19 cellular contexts compared by ENCODE assay signal in the genomic region with DNA sequence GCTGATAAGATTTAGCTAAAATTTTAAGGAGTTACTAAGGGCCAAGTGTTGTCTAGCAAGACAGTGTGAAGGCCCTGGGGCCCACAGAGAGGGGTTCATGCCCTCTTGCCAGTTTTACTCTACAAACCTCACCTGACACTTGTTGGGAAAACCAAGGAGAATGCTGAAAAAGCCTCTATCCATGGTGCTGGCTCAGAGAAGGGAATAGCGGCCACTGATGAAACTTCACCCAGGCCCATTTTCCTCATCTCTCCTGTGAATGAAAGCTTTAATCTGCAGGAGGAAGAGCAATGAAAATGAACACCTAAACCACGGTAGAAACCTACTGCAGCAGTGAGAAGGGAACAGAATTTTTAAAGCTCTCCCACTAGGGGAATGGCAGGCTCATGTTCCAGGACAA.
DNase-seq lines count a peak whose midpoint lies in the region; ATAC-seq, FAIRE-seq and TF ChIP-seq lines count a peak whose summit lies in the region.
"Had no signal": no experiment of that assay in that cellular context is flagged by ENCODE, and none has a peak within 500 bp of the region (broad histone marks: within the 10 kb centered on the region; RNA-seq: fewer than 3 reads in every experiment).

No MANE protein-coding gene starts in this region.

- no peaks in the 10 kb centered on the region for H3K79me2 ChIP-seq in GM23338 (replicated peaks; ENCODE audit: insufficient read depth)

- H3K9me3 Mint-ChIP-seq in GM23338: peaks cover 29% of the 10 kb centered on the region
- H3K9me3 Mint-ChIP-seq in activated T-cell treated with anti-CD3 and anti-CD28 coated beads, Interleukin-2, amount 50 U/mL, for 24 hours: peaks cover 3% of the 10 kb centered on the region

- H3K4me1 Mint-ChIP-seq in GM23338: no peaks in the 10 kb centered on the region; the same call in 2 of the 3 replicates
- H3K4me1 Mint-ChIP-seq in activated T-cell treated with anti-CD3 and anti-CD28 coated beads, Interleukin-2, amount 50 U/mL, for 24 hours (ENCODE audit: low read depth): no peaks in the 10 kb centered on the region
- H3K4me1 Mint-ChIP-seq: CD14-positive monocyte had no signal

- no peak for TF ChIP-seq EP300 in A549 (IDR thresholded peaks at IDR 0.05)

- H3K9me2 ChIP-seq in GM23338 (ENCODE audit: insufficient read depth): no peaks in the 10 kb centered on the region

- CTCF ChIA-PET in A549 (lab: Yijun Ruan, JAX): no interaction called here

- 22% methylated on average over 2 of the region's 2 CpGs for WGBS in A549 (ENCODE audit: missing lambda C conversion rate)

- TF ChIP-seq POLR2A in A549 (IDR thresholded peaks at IDR 0.05; ENCODE audit: low read length): no peak

- TF ChIP-seq RAD21 in A549 (conservative IDR thresholded peaks at IDR 0.05 in 1 of 2, IDR thresholded peaks at IDR 0.05 in 1 of 2): no peak

- H3K4me1 ChIP-seq in A549: no peaks in the 10 kb centered on the region
- H3K4me1 ChIP-seq in GM23338 (ENCODE audit: insufficient read depth): no peaks in the 10 kb centered on the region
- H3K4me1 ChIP-seq: BE2C had no signal

- H3K36me3 Mint-ChIP-seq in GM23338 (ENCODE audit: low read depth): peaks cover 5% of the 10 kb centered on the region; the same call in 1 of the 3 replicates
- no peaks in the 10 kb centered on the region for H3K36me3 Mint-ChIP-seq in activated T-cell treated with anti-CD3 and anti-CD28 coated beads, Interleukin-2, amount 50 U/mL, for 24 hours (ENCODE audit: low read depth)
- H3K36me3 Mint-ChIP-seq: CD14-positive monocyte; CD8-positive, alpha-beta T cell had no signal

- DNase-seq in A549 (ENCODE audit: low read depth in 1 of 2, low spot score in 1 of 2): no peak
- DNase-seq in GM23338 (ENCODE audit: low spot score): peak; percentile 13
- peak; percentile 7 for DNase-seq in iPS-NIHi11 (ENCODE audit: low spot score)
- no peak for DNase-seq in EL
- DNase-seq in NCI-H1694 (lab: John Stamatoyannopoulos, UW): no peak
- no peak for DNase-seq in activated T-cell treated with anti-CD3 and anti-CD28 coated beads, Interleukin-2, amount 50 U/mL, for 24 hours
- DNase-seq: BE2C; CD8-positive, alpha-beta T cell; COR-L47; DMS153; DMS79 treated with DMSO at 0.1 percent for 48 hours; GDM1; HCEC 1CT; KBM-7 had no signal

- H3K27me3 Mint-ChIP-seq in GM23338 (ENCODE audit: insufficient read depth, low read depth, poor library complexity): peaks cover 3% of the 10 kb centered on the region
- H3K27me3 Mint-ChIP-seq in activated T-cell treated with anti-CD3 and anti-CD28 coated beads, Interleukin-2, amount 50 U/mL, for 24 hours: peaks cover 3% of the 10 kb centered on the region

- H3K27ac ChIP-seq in A549: no peak overlapping the region
- H3K27ac ChIP-seq in GM23338 (ENCODE audit: low read depth): no peak overlapping the region

- TF ChIP-seq CTCF in A549 (IDR thresholded peaks at IDR 0.05) (no peak), GM23338 (conservative IDR thresholded peaks at IDR 0.05; ENCODE audit: low read depth in 2 of 2) (no peak)

- no peaks in the 10 kb centered on the region for H3F3A ChIP-seq in GM23338 (replicated peaks; ENCODE audit: low read depth)

- no peaks in the 10 kb centered on the region for H4K20me1 ChIP-seq in GM23338 (replicated peaks; ENCODE audit: insufficient read depth)

- H3K4me3 ChIP-seq in A549 (no peak overlapping the region), GM23338 (no peak overlapping the region)

- H2AFZ ChIP-seq in GM23338: no peak overlapping the region

- H3K9me3 ChIP-seq in A549: no peaks in the 10 kb centered on the region; the same call in 2 of the 3 replicates
- H3K9me3 ChIP-seq: BE2C had no signal

- H3K27me3 ChIP-seq in GM23338 (ENCODE audit: insufficient read depth): no peaks in the 10 kb centered on the region
- H3K27me3 ChIP-seq: BE2C had no signal

- ATAC-seq in A549 (no peak), GM23338 (no peak), HG03175 (IDR thresholded peaks at IDR 0.05; ENCODE audit: unreplicated experiment) (no peak)
- ATAC-seq: CD8-positive, alpha-beta T cell had no signal

- no peak overlapping the region for H3K27ac Mint-ChIP-seq in GM23338
- no peak overlapping the region for H3K27ac Mint-ChIP-seq in activated T-cell treated with anti-CD3 and anti-CD28 coated beads, Interleukin-2, amount 50 U/mL, for 24 hours
- H3K27ac Mint-ChIP-seq: CD14-positive monocyte; CD8-positive, alpha-beta T cell had no signal

- H3K4me2 ChIP-seq in A549: no peak overlapping the region
- no peak overlapping the region for H3K4me2 ChIP-seq in GM23338

- POLR2A ChIA-PET in A549 (lab: Yijun Ruan, JAX): no interaction called here

- FAIRE-seq in A549 (lab: Jason Lieb, UNC): no peak
- FAIRE-seq: A204.1, D721Med had no signal

- H3K4me3 Mint-ChIP-seq in GM23338: no peak overlapping the region
- H3K4me3 Mint-ChIP-seq in activated T-cell treated with anti-CD3 and anti-CD28 coated beads, Interleukin-2, amount 50 U/mL, for 24 hours: no peak overlapping the region
- H3K4me3 Mint-ChIP-seq: CD14-positive monocyte; CD8-positive, alpha-beta T cell had no signal

- H3K36me3 ChIP-seq in GM23338 (ENCODE audit: insufficient read depth): no peaks in the 10 kb centered on the region
- H3K36me3 ChIP-seq: BE2C had no signal

TF ChIP-seq in A549, 52 proteins besides CTCF, POLR2A, EP300 and RAD21 (continues in another document):
- TF ChIP-seq RCOR1 (IDR thresholded peaks at IDR 0.05; ENCODE audit: low read depth, low read length) (no peak), EHF (CRISPR knock-in tag; IDR thresholded peaks at IDR 0.05) (no peak), ESRRA (IDR thresholded peaks at IDR 0.05; ENCODE audit: borderline replicate concordance, low read length) (no peak)

TF ChIP-seq in GM23338, 12 proteins besides CTCF, POLR2A, EP300 and RAD21:
- TF ChIP-seq REST (IDR thresholded peaks at IDR 0.05; ENCODE audit: unreplicated experiment) (peak; percentile 75), NANOG (IDR thresholded peaks at IDR 0.05; ENCODE audit: borderline replicate concordance) (no peak)

TF ChIP-seq in PFSK-1, 5 proteins besides CTCF, POLR2A, EP300 and RAD21:
- peak; percentile 55 to 90; a peak in 3 of 4 replicates for TF ChIP-seq REST (IDR thresholded peaks at IDR 0.05; ENCODE audit: insufficient read depth in 1 of 2, low read depth in 2 of 2, low read length in 2 of 2)
- TF ChIP-seq SIN3A (IDR thresholded peaks at IDR 0.05; ENCODE audit: borderline replicate concordance, insufficient read depth, low read length): no peak

Comparison
In these comparisons a context has a peak if more than half of its experiments do, and no peak if none do; other contexts are left out.
1. DNase-seq: peak in GM23338 (single experiment) and iPS-NIHi11 (single experiment); none in A549 (0 of 2), EL (single experiment), NCI-H1694 (single experiment) and activated T-cell treated with anti-CD3 and anti-CD28 coated beads, Interleukin-2, amount 50 U/mL, for 24 hours (single experiment).